ENCODE assay signal across 23 cellular contexts in the genomic region with DNA sequence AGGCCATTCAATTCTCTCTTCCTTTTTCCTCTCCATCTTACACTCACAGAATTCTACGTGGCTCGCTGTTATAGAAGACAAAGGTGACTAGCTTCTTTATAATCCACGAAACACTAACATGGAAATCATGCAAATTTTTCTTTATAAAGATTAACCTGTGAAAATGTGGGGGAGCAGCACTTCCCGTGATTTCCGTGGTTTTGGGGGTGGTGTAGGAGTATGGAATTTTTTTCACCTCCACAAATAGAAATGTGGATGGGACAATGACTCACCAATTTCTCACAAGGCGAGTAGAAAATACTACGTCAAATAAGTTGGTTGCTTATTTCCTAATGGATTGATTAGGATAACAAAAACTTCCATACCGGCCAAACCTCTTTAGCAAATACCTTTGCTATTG.
DNase-seq lines count a peak whose midpoint lies in the region; FAIRE-seq and TF ChIP-seq lines count a peak whose summit lies in the region.
"Had no signal": no experiment of that assay in that cellular context is flagged by ENCODE, and none has a peak within 500 bp of the region (broad histone marks: within the 10 kb centered on the region; RNA-seq: fewer than 3 reads in every experiment).

No MANE protein-coding gene starts in this region.

- H3K79me2 ChIP-seq in astrocyte (ENCODE audit: insufficient read depth, low read length): no peaks in the 10 kb centered on the region

- H3K4me3 ChIP-seq in BLaER1: no peak overlapping the region
- H3K4me3 ChIP-seq in astrocyte (ENCODE audit: insufficient read depth, low read depth, low read length): no peak overlapping the region
- no peak overlapping the region for H3K4me3 ChIP-seq in stomach
- H3K4me3 ChIP-seq: GM23248, HAP-1 had no signal

- H3K36me3 ChIP-seq in BLaER1 (no peaks in the 10 kb centered on the region), astrocyte (ENCODE audit: insufficient read depth, low read length) (no peaks in the 10 kb centered on the region), stomach (no peaks in the 10 kb centered on the region)
- H3K36me3 ChIP-seq: BE2C, HAP-1 had no signal

- H3K27me3 Mint-ChIP-seq in astrocyte (ENCODE audit: low read depth, unreplicated experiment): peaks cover 2% of the 10 kb centered on the region
- H3K27me3 Mint-ChIP-seq in nephron progenitor cell (ENCODE audit: low read depth, poor library complexity): peaks cover 3% of the 10 kb centered on the region
- H3K27me3 Mint-ChIP-seq in activated T-cell treated with anti-CD3 and anti-CD28 coated beads, Interleukin-2, amount 50 U/mL, for 24 hours: no peaks in the 10 kb centered on the region
- H3K27me3 Mint-ChIP-seq: CD4-positive, CD25-positive, alpha-beta regulatory T cell had no signal

- peak overlapping the region; percentile 45 for H3K4me2 ChIP-seq in BLaER1
- H3K4me2 ChIP-seq in astrocyte (ENCODE audit: low read length): no peak overlapping the region

- TF ChIP-seq CTCF in astrocyte (IDR thresholded peaks at IDR 0.05; ENCODE audit: insufficient read depth, low read depth, low read length): no peak
- no peak for TF ChIP-seq CTCF in nephron progenitor cell (IDR thresholded peaks at IDR 0.05)
- no peak for TF ChIP-seq CTCF in stomach (IDR thresholded peaks at IDR 0.05)

- FAIRE-seq in astrocyte (lab: Jason Lieb, UNC): no peak
- FAIRE-seq: A204.1, G401.6, GM12892, GM19239, H54 had no signal

- H3K27ac Mint-ChIP-seq in astrocyte (ENCODE audit: unreplicated experiment): no peak overlapping the region
- H3K27ac Mint-ChIP-seq in nephron progenitor cell: peak overlapping the region; percentile 69
- H3K27ac Mint-ChIP-seq in activated T-cell treated with anti-CD3 and anti-CD28 coated beads, Interleukin-2, amount 50 U/mL, for 24 hours: no peak overlapping the region
- H3K27ac Mint-ChIP-seq: CD4-positive, CD25-positive, alpha-beta regulatory T cell; CD8-positive, alpha-beta T cell had no signal

- WGBS in stomach, 5 donors: 65 to 77% (median 71%) methylated on average over 8 of the region's 8 CpGs

- peaks cover 2% of the 10 kb centered on the region for H3K9me3 Mint-ChIP-seq in astrocyte (ENCODE audit: unreplicated experiment)
- H3K9me3 Mint-ChIP-seq in nephron progenitor cell: peaks cover 15% of the 10 kb centered on the region
- H3K9me3 Mint-ChIP-seq in activated T-cell treated with anti-CD3 and anti-CD28 coated beads, Interleukin-2, amount 50 U/mL, for 24 hours: peaks cover 5% of the 10 kb centered on the region

- no peak overlapping the region for H2AFZ ChIP-seq in astrocyte (ENCODE audit: low read depth, low read length)
- H2AFZ ChIP-seq: GM23248 had no signal

- peak; percentile 8 for DNase-seq in astrocyte (ENCODE audit: low read depth)
- no peak for DNase-seq in nephron progenitor cell
- no peak for DNase-seq in stomach
- no peak for DNase-seq in activated T-cell treated with anti-CD3 and anti-CD28 coated beads, Interleukin-2, amount 50 U/mL, for 24 hours
- no peak for DNase-seq in globus pallidus (ENCODE audit: low spot score)
- DNase-seq: ACHN; AML-193; BE2C; Caco-2; CD4-positive, CD25-positive, alpha-beta regulatory T cell; CD8-positive, alpha-beta T cell; DMS153; DND-41; GM23248 had no signal

- TF ChIP-seq POLR2A in stomach (IDR thresholded peaks at IDR 0.05): no peak

- H3K4me1 Mint-ChIP-seq in astrocyte (ENCODE audit: low read depth, unreplicated experiment) (peaks cover 12% of the 10 kb centered on the region), nephron progenitor cell (peaks cover 47% of the 10 kb centered on the region)
- H3K4me1 Mint-ChIP-seq in activated T-cell treated with anti-CD3 and anti-CD28 coated beads, Interleukin-2, amount 50 U/mL, for 24 hours (ENCODE audit: low read depth): no peaks in the 10 kb centered on the region
- H3K4me1 Mint-ChIP-seq: CD4-positive, CD25-positive, alpha-beta regulatory T cell had no signal

- H3K27ac ChIP-seq in BLaER1: no peak overlapping the region
- H3K27ac ChIP-seq in astrocyte (ENCODE audit: low read depth, low read length): no peak overlapping the region
- no peak overlapping the region for H3K27ac ChIP-seq in stomach
- H3K27ac ChIP-seq: 22Rv1, C4-2B, GM23248 had no signal

- H3K4me1 ChIP-seq in BLaER1 (peaks cover 50% of the 10 kb centered on the region), astrocyte (ENCODE audit: insufficient read depth, low read length) (no peaks in the 10 kb centered on the region), stomach (no peaks in the 10 kb centered on the region)
- H3K4me1 ChIP-seq: Caco-2 had no signal

- H3K9me3 ChIP-seq in BLaER1 (no peaks in the 10 kb centered on the region), astrocyte (ENCODE audit: insufficient read depth, low read depth, low read length) (no peaks in the 10 kb centered on the region), stomach (no peaks in the 10 kb centered on the region)
- H3K9me3 ChIP-seq: BE2C, Caco-2, HAP-1 had no signal

- H3K36me3 Mint-ChIP-seq in astrocyte (ENCODE audit: low read depth, unreplicated experiment) (no peaks in the 10 kb centered on the region), nephron progenitor cell (ENCODE audit: low read depth) (peaks cover 7% of the 10 kb centered on the region)
- H3K36me3 Mint-ChIP-seq in activated T-cell treated with anti-CD3 and anti-CD28 coated beads, Interleukin-2, amount 50 U/mL, for 24 hours (ENCODE audit: low read depth): no peaks in the 10 kb centered on the region
- H3K36me3 Mint-ChIP-seq: CD4-positive, CD25-positive, alpha-beta regulatory T cell; CD8-positive, alpha-beta T cell had no signal

- intact Hi-C loops in stomach (cut with DNase I; ENCODE audit: low total_unique reads): loop anchor here (10.0 kb wide), 1 partner anchor 699 kb away; no protein-coding TSS in a partner anchor

- no peaks in the 10 kb centered on the region for H3K27me3 ChIP-seq in BLaER1
- H3K27me3 ChIP-seq in astrocyte (ENCODE audit: insufficient read depth, low read length): no peaks in the 10 kb centered on the region
- no peaks in the 10 kb centered on the region for H3K27me3 ChIP-seq in stomach
- H3K27me3 ChIP-seq: BE2C had no signal

- H4K20me1 ChIP-seq in BLaER1 (no peaks in the 10 kb centered on the region), astrocyte (ENCODE audit: insufficient read depth, low read length) (no peaks in the 10 kb centered on the region)

- H3K9ac ChIP-seq in BLaER1 (no peak overlapping the region), astrocyte (ENCODE audit: low read length) (no peak overlapping the region)
- H3K9ac ChIP-seq: GM23248 had no signal

- H3K4me3 Mint-ChIP-seq in astrocyte (ENCODE audit: unreplicated experiment) (no peak overlapping the region), nephron progenitor cell (no peak overlapping the region)
- no peak overlapping the region for H3K4me3 Mint-ChIP-seq in activated T-cell treated with anti-CD3 and anti-CD28 coated beads, Interleukin-2, amount 50 U/mL, for 24 hours
- H3K4me3 Mint-ChIP-seq: CD4-positive, CD25-positive, alpha-beta regulatory T cell; CD8-positive, alpha-beta T cell had no signal

- no peak for TF ChIP-seq EP300 in stomach (IDR thresholded peaks at IDR 0.05)
